In genomic region chr1:245546875-245547274, GRCh38 we compare ENCODE assay signal across 16 cellular contexts.
DNase-seq lines count a peak whose midpoint lies in the region; ATAC-seq and TF ChIP-seq lines count a peak whose summit lies in the region.
"Had no signal": no experiment of that assay in that cellular context is flagged by ENCODE, and none has a peak within 500 bp of the region (broad histone marks: within the 10 kb centered on the region; RNA-seq: fewer than 3 reads in every experiment).

No MANE protein-coding gene starts in this region.

- 98% methylated on average over 16 of the region's 16 CpGs for WGBS in mesenchymal stem cell

- H3K79me1 ChIP-seq in mesenchymal stem cell (replicated peaks; ENCODE audit: low read length, poor library complexity, severe bottlenecking): no peaks in the 10 kb centered on the region

- DNase-seq in stimulated activated CD4-positive, alpha-beta T cell treated with anti-CD3 and anti-CD28 coated beads, Interleukin-15, amount 100 ng/mL, for 24 hours: peak; percentile 9
- no peak for DNase-seq in stimulated activated CD4-positive, alpha-beta T cell treated with anti-CD3 and anti-CD28 coated beads, Interleukin-1b, Interleukin-23, amount 100 ng/mL, for 48 hours
- DNase-seq in RPMI8226: peak; percentile 19
- DNase-seq in mesenchymal stem cell: no peak
- DNase-seq in AG08396 (ENCODE audit: low spot score): no peak
- DNase-seq in WERI-Rb-1: no peak
- DNase-seq: AML-193, COR-L47, DMS153, EL, MG63, NCI-H1105 treated with DMSO at 0.1 percent for 48 hours, NCI-H1694 treated with DMSO at 0.1 percent for 48 hours, NCI-H526 treated with DMSO at 0.1 percent for 48 hours, SJCRH30 had no signal

- no peak overlapping the region for H2AFZ ChIP-seq in mesenchymal stem cell (ENCODE audit: low read depth, low read length)

- no peaks in the 10 kb centered on the region for H3K27me3 ChIP-seq in mesenchymal stem cell (ENCODE audit: control insufficient read depth in 1 of 2, insufficient read depth in 1 of 2, low read length in 2 of 2)
- peaks cover 24% of the 10 kb centered on the region for H3K27me3 ChIP-seq in WERI-Rb-1 (ENCODE audit: insufficient read depth, low read depth, severe bottlenecking)
- H3K27me3 ChIP-seq: MG63, SJCRH30 had no signal

- no peak overlapping the region for H3K18ac ChIP-seq in mesenchymal stem cell (ENCODE audit: low read depth in 1 of 2, low read length in 2 of 2)

- H3K36me3 ChIP-seq in mesenchymal stem cell (ENCODE audit: control insufficient read depth in 1 of 2, insufficient read depth in 2 of 2, low read depth in 1 of 2, low read length in 2 of 2) (no peaks in the 10 kb centered on the region), WERI-Rb-1 (no peaks in the 10 kb centered on the region)
- H3K36me3 ChIP-seq: MG63, SJCRH30 had no signal

- no peaks in the 10 kb centered on the region for H3K4me1 ChIP-seq in mesenchymal stem cell (ENCODE audit: control insufficient read depth, insufficient read depth, low read depth, low read length)
- H3K4me1 ChIP-seq: SJCRH30 had no signal

- no peak overlapping the region for H2BK120ac ChIP-seq in mesenchymal stem cell (ENCODE audit: low read depth, low read length)

- H3K9ac ChIP-seq in mesenchymal stem cell (ENCODE audit: low read length): no peak overlapping the region

- no peak overlapping the region for H3K4ac ChIP-seq in mesenchymal stem cell (ENCODE audit: low read depth in 1 of 2, low read length in 2 of 2)

- H2BK12ac ChIP-seq in mesenchymal stem cell (ENCODE audit: low read length in 2 of 2): no peak overlapping the region

- H2BK15ac ChIP-seq in mesenchymal stem cell (ENCODE audit: low read depth, poor library complexity, severe bottlenecking): peak overlapping the region; percentile 26

- H3K27ac ChIP-seq in mesenchymal stem cell (ENCODE audit: low read length, poor library complexity, severe bottlenecking) (no peak overlapping the region), WERI-Rb-1 (no peak overlapping the region)
- H3K27ac ChIP-seq: SJCRH30 had no signal

- ATAC-seq in HG03045 (IDR thresholded peaks at IDR 0.05; ENCODE audit: unreplicated experiment): no peak

- no peak overlapping the region for H3K14ac ChIP-seq in mesenchymal stem cell (ENCODE audit: low read length in 2 of 2)

- no peak for TF ChIP-seq CTCF in WERI-Rb-1 (IDR thresholded peaks at IDR 0.05; ENCODE audit: low read depth, low read length)

- no peak overlapping the region for H2AK5ac ChIP-seq in mesenchymal stem cell (ENCODE audit: low read length, severe bottlenecking)

- H3K23ac ChIP-seq in mesenchymal stem cell (ENCODE audit: low read length in 2 of 2): no peak overlapping the region

- no peak overlapping the region for H4K8ac ChIP-seq in mesenchymal stem cell (ENCODE audit: low read length)

- no peak overlapping the region for H4K91ac ChIP-seq in mesenchymal stem cell (ENCODE audit: low read length)

- H2BK5ac ChIP-seq in mesenchymal stem cell (ENCODE audit: low read depth, low read length, poor library complexity, severe bottlenecking): no peak overlapping the region

- H3K9me3 ChIP-seq in mesenchymal stem cell (ENCODE audit: control insufficient read depth, low read length): no peaks in the 10 kb centered on the region
- peaks cover 3% of the 10 kb centered on the region for H3K9me3 ChIP-seq in WERI-Rb-1 (ENCODE audit: severe bottlenecking)
- H3K9me3 ChIP-seq: MG63, SJCRH30 had no signal

- H3K4me2 ChIP-seq in mesenchymal stem cell (ENCODE audit: low read length, poor library complexity, severe bottlenecking): no peak overlapping the region

- H3K4me3 ChIP-seq in mesenchymal stem cell (ENCODE audit: insufficient read depth in 1 of 2, low read depth in 1 of 2, low read length in 2 of 2): no peak overlapping the region
- no peak overlapping the region for H3K4me3 ChIP-seq in WERI-Rb-1 (ENCODE audit: low read depth, low read length)
- H3K4me3 ChIP-seq: MG63, SJCRH30 had no signal

Comparison
In these comparisons a context has a peak if more than half of its experiments do, and no peak if none do; other contexts are left out.
1. DNase-seq: peak in stimulated activated CD4-positive, alpha-beta T cell treated with anti-CD3 and anti-CD28 coated beads, Interleukin-15, amount 100 ng/mL, for 24 hours (single experiment) and RPMI8226 (single experiment); none in stimulated activated CD4-positive, alpha-beta T cell treated with anti-CD3 and anti-CD28 coated beads, Interleukin-1b, Interleukin-23, amount 100 ng/mL, for 48 hours (single experiment), mesenchymal stem cell (single experiment), AG08396 (single experiment) and WERI-Rb-1 (single experiment).